15 cellular contexts compared by ENCODE assay signal in genomic region chr7:33805630-33806233, GRCh38.
DNase-seq lines count a peak whose midpoint lies in the region; ATAC-seq, FAIRE-seq and TF ChIP-seq lines count a peak whose summit lies in the region.
"Had no signal": no experiment of that assay in that cellular context is flagged by ENCODE, and none has a peak within 500 bp of the region (broad histone marks: within the 10 kb centered on the region; RNA-seq: fewer than 3 reads in every experiment).

No MANE protein-coding gene starts in this region.

- no peak overlapping the region for H3K9ac ChIP-seq in liver (ENCODE audit: low read depth in 1 of 2, low read length in 2 of 2)
- H3K9ac ChIP-seq in HepG2 (ENCODE audit: insufficient read depth, low read depth, low read length) = no peak overlapping the region
- no peak overlapping the region for H3K9ac ChIP-seq in endodermal cell (ENCODE audit: extremely low read depth, low read length, poor library complexity, severe bottlenecking)

- no peaks in the 10 kb centered on the region for H3K4me1 ChIP-seq in liver (ENCODE audit: control insufficient read depth in 4 of 4, insufficient read depth in 4 of 4, low read length in 3 of 4)
- H3K4me1 ChIP-seq in HepG2 (ENCODE audit: insufficient read depth, low read length) = peaks cover 25% of the 10 kb centered on the region
- H3K4me1 ChIP-seq in endodermal cell (ENCODE audit: control insufficient read depth, insufficient read depth, low read length) = peaks cover 29% of the 10 kb centered on the region
- H3K4me1 ChIP-seq in aorta (ENCODE audit: control insufficient read depth in 1 of 2, insufficient read depth in 2 of 2, low read length in 2 of 2) = peaks cover 0 to 4% of the 10 kb centered on the region in 2 donors
- peaks cover 11% of the 10 kb centered on the region for H3K4me1 ChIP-seq in testis

- peak overlapping the region; percentile 27 for H3K27ac Mint-ChIP-seq in endodermal cell
- no peak overlapping the region for H3K27ac Mint-ChIP-seq in stimulated activated naive B cell treated with anti-CD40 and anti-IgM and Interleukin-4, amounts not matched to agents 10 μg/mL and 1 μg/mL and 100 μg/mL, for 72 hours
- H3K27ac Mint-ChIP-seq: activated naive CD8-positive, alpha-beta T cell treated with anti-CD3 and anti-CD28 coated beads, Interleukin-2, amount 10 ng/mL, durations not matched to agents 7 days and 5 days; naive B cell had no signal

- DNase-seq in HepG2 (ENCODE audit: low spot score) = no peak
- no peak for DNase-seq in endodermal cell
- no peak for DNase-seq in left lobe of liver (ENCODE audit: low spot score)
- DNase-seq in aorta = peak in 1 of 2 donors; percentile 45
- DNase-seq in testis = no peak
- DNase-seq in activated naive CD4-positive, alpha-beta T cell (lab: John Stamatoyannopoulos, UW) = no peak
- DNase-seq in stimulated activated naive B cell treated with anti-CD40 and anti-IgM and Interleukin-4, amounts not matched to agents 10 μg/mL and 1 μg/mL and 100 μg/mL, for 72 hours = no peak
- DNase-seq: activated CD8-positive, alpha-beta memory T cell treated with anti-CD3 and anti-CD28 coated beads for 24 hours; activated naive CD8-positive, alpha-beta T cell treated with anti-CD3 and anti-CD28 coated beads, Interleukin-2, amount 10 ng/mL, durations not matched to agents 7 days and 5 days; DND-41; naive B cell; NCI-H345; T1000; upper lobe of left lung had no signal

- H3K79me2 ChIP-seq in HepG2 (ENCODE audit: insufficient read depth, low read length) = no peaks in the 10 kb centered on the region

- no peaks in the 10 kb centered on the region for H3K27me3 Mint-ChIP-seq in endodermal cell (ENCODE audit: insufficient read depth)
- no peaks in the 10 kb centered on the region for H3K27me3 Mint-ChIP-seq in stimulated activated naive B cell treated with anti-CD40 and anti-IgM and Interleukin-4, amounts not matched to agents 10 μg/mL and 1 μg/mL and 100 μg/mL, for 72 hours
- H3K27me3 Mint-ChIP-seq: activated naive CD8-positive, alpha-beta T cell treated with anti-CD3 and anti-CD28 coated beads, Interleukin-2, amount 10 ng/mL, durations not matched to agents 7 days and 5 days; naive B cell had no signal

- intact Hi-C loops in HepG2 (cut with micrococcal nuclease; ENCODE audit: unreplicated experiment) = no loop called here
- intact Hi-C loops in aorta (cut with DNase I) = no loop called here
- intact Hi-C loops in testis (cut with DNase I; ENCODE audit: low total_unique reads) = no loop called here

- no peaks in the 10 kb centered on the region for H4K20me1 ChIP-seq in HepG2 (ENCODE audit: insufficient read depth, low read length)

- H3K9me3 Mint-ChIP-seq in endodermal cell = no peaks in the 10 kb centered on the region
- H3K9me3 Mint-ChIP-seq in stimulated activated naive B cell treated with anti-CD40 and anti-IgM and Interleukin-4, amounts not matched to agents 10 μg/mL and 1 μg/mL and 100 μg/mL, for 72 hours = peaks cover 2 to 3% of the 10 kb centered on the region in 2 donors
- H3K9me3 Mint-ChIP-seq: activated naive CD8-positive, alpha-beta T cell treated with anti-CD3 and anti-CD28 coated beads, Interleukin-2, amount 10 ng/mL, durations not matched to agents 7 days and 5 days had no signal

- no peak overlapping the region for H3K4me2 ChIP-seq in HepG2 (ENCODE audit: low read depth, low read length)

- CTCF ChIA-PET in HepG2 (lab: Yijun Ruan, JAX; ENCODE audit: low intra/inter-chr PET ratio, low total read pairs) = no interaction called here

- H3K4me3 ChIP-seq in liver (ENCODE audit: low read depth in 1 of 3, low read length in 3 of 3) (no peak overlapping the region), HepG2 (replicated peaks in 1 of 3; ENCODE audit: insufficient read depth in 1 of 3, low read depth in 2 of 3, low read length in 3 of 3) (no peak overlapping the region), endodermal cell (ENCODE audit: low read length) (no peak overlapping the region), aorta (ENCODE audit: low read length in 2 of 2) (no peak overlapping the region), testis (no peak overlapping the region)
- H3K4me3 ChIP-seq: upper lobe of left lung had no signal

- 74% methylated on average over 7 of the region's 7 CpGs for WGBS in liver
- WGBS in HepG2 (ENCODE audit: low lambda C conversion rate) = 64% methylated on average over 7 of the region's 7 CpGs
- WGBS in endodermal cell (ENCODE audit: insufficient coverage in 1 of 2, insufficient read length in 1 of 2), 2 experiments = 88 to 90% methylated on average over 6 to 7 of the region's 7 CpGs
- WGBS in aorta, 2 donors = 19 to 21% methylated on average over 7 of the region's 7 CpGs
- 42 to 59% methylated on average over 7 of the region's 7 CpGs for WGBS in testis, 2 donors

- in situ Hi-C loops in HepG2 (cut with HindIII; ENCODE audit: extremely low pct_ligation_motif_present, low pct_unique_long_range_greater_than_20kb) = no loop called here

- POLR2A ChIA-PET in HepG2 (lab: Yijun Ruan, JAX) = no interaction called here

- no peak overlapping the region for H3K4me3 Mint-ChIP-seq in endodermal cell
- no peak overlapping the region for H3K4me3 Mint-ChIP-seq in stimulated activated naive B cell treated with anti-CD40 and anti-IgM and Interleukin-4, amounts not matched to agents 10 μg/mL and 1 μg/mL and 100 μg/mL, for 72 hours
- H3K4me3 Mint-ChIP-seq: activated naive CD8-positive, alpha-beta T cell treated with anti-CD3 and anti-CD28 coated beads, Interleukin-2, amount 10 ng/mL, durations not matched to agents 7 days and 5 days; naive B cell had no signal

- no peaks in the 10 kb centered on the region for H3K27me3 ChIP-seq in liver (ENCODE audit: control insufficient read depth in 4 of 4, insufficient read depth in 4 of 4, low read length in 3 of 4)
- H3K27me3 ChIP-seq in HepG2 (ENCODE audit: control insufficient read depth in 1 of 2, insufficient read depth in 2 of 2, low read length in 2 of 2) = no peaks in the 10 kb centered on the region
- no peaks in the 10 kb centered on the region for H3K27me3 ChIP-seq in endodermal cell (ENCODE audit: control insufficient read depth, insufficient read depth, low read length, poor library complexity, severe bottlenecking)
- no peaks in the 10 kb centered on the region for H3K27me3 ChIP-seq in aorta (ENCODE audit: control insufficient read depth in 1 of 2, insufficient read depth in 2 of 2, low read length in 1 of 2)
- no peaks in the 10 kb centered on the region for H3K27me3 ChIP-seq in testis
- H3K27me3 ChIP-seq: upper lobe of left lung had no signal

- TF ChIP-seq CTCF in liver (IDR thresholded peaks at IDR 0.05; ENCODE audit: low read depth, low read length, missing input control) = no peak
- TF ChIP-seq CTCF in HepG2 (CRISPR knock-in tag; IDR thresholded peaks at IDR 0.05) = no peak
- no peak for TF ChIP-seq CTCF in endodermal cell (conservative IDR thresholded peaks at IDR 0.05)
- TF ChIP-seq CTCF in testis (IDR thresholded peaks at IDR 0.05) = no peak

- H3K9me3 ChIP-seq in liver (ENCODE audit: control insufficient read depth in 4 of 4, low read length in 3 of 4) (no peaks in the 10 kb centered on the region), HepG2 (ENCODE audit: low read length) (no peaks in the 10 kb centered on the region), endodermal cell (ENCODE audit: control insufficient read depth, low read length) (no peaks in the 10 kb centered on the region), aorta (ENCODE audit: control insufficient read depth, low read length) (no peaks in the 10 kb centered on the region), testis (no peaks in the 10 kb centered on the region)
- H3K9me3 ChIP-seq: upper lobe of left lung had no signal

- H3K4me1 Mint-ChIP-seq in endodermal cell = peaks cover 59% of the 10 kb centered on the region
- H3K4me1 Mint-ChIP-seq in stimulated activated naive B cell treated with anti-CD40 and anti-IgM and Interleukin-4, amounts not matched to agents 10 μg/mL and 1 μg/mL and 100 μg/mL, for 72 hours = no peaks in the 10 kb centered on the region
- H3K4me1 Mint-ChIP-seq: activated naive CD8-positive, alpha-beta T cell treated with anti-CD3 and anti-CD28 coated beads, Interleukin-2, amount 10 ng/mL, durations not matched to agents 7 days and 5 days; naive B cell had no signal

- H3K36me3 ChIP-seq in liver (ENCODE audit: control insufficient read depth in 4 of 4, insufficient read depth in 3 of 4, low read depth in 1 of 4, low read length in 3 of 4) (no peaks in the 10 kb centered on the region), HepG2 (replicated peaks in 1 of 2; ENCODE audit: control insufficient read depth in 1 of 2, insufficient read depth in 2 of 2, low read length in 2 of 2) (no peaks in the 10 kb centered on the region), endodermal cell (ENCODE audit: control insufficient read depth, insufficient read depth, low read length) (no peaks in the 10 kb centered on the region), aorta (ENCODE audit: control insufficient read depth in 1 of 2, insufficient read depth in 2 of 2, low read length in 1 of 2) (no peaks in the 10 kb centered on the region), testis (ENCODE audit: low read depth, missing control alignments) (no peaks in the 10 kb centered on the region)
- H3K36me3 ChIP-seq: upper lobe of left lung had no signal

- H3K27ac ChIP-seq in liver (ENCODE audit: low read depth in 1 of 2, low read length in 2 of 2) (peak overlapping the region in 1 of 2 donors; percentile 13), HepG2 (ENCODE audit: extremely low read length, insufficient read depth, low read length) (no peak overlapping the region), endodermal cell (ENCODE audit: low read depth, low read length) (no peak overlapping the region), aorta (ENCODE audit: low read depth in 1 of 2, low read length in 2 of 2) (no peak overlapping the region), testis (no peak overlapping the region)

- ATAC-seq in HepG2 (no peak), left lobe of liver (peak; percentile 44), aorta (ENCODE audit: low FRiP score) (peak; percentile 82)
- no peak for ATAC-seq in stimulated activated naive B cell treated with anti-CD40 and anti-IgM and Interleukin-4, amounts not matched to agents 10 μg/mL and 1 μg/mL and 100 μg/mL, for 72 hours (replicated peaks)

- no TSS peak for BruUV-seq in HepG2 (replicated peaks; lab: Mats Ljungman, UMichigan)

- no peak for FAIRE-seq in HepG2 (lab: Jason Lieb, UNC)

- TF ChIP-seq POLR2A in HepG2 (IDR thresholded peaks at IDR 0.05; ENCODE audit: insufficient read depth in 1 of 2, low read depth in 2 of 2, low read length in 2 of 2) (no peak), testis (IDR thresholded peaks at IDR 0.05) (no peak)

- no peak overlapping the region for H2AFZ ChIP-seq in HepG2 (ENCODE audit: low read length)

- TF ChIP-seq EP300 in HepG2 (IDR thresholded peaks at IDR 0.05; ENCODE audit: low read depth in 2 of 2, low read length in 2 of 2) (no peak), HepG2 (CRISPR knock-in tag; IDR thresholded peaks at IDR 0.05; ENCODE audit: borderline replicate concordance) (no peak)

- H3K36me3 Mint-ChIP-seq in endodermal cell (ENCODE audit: low read depth) = no peaks in the 10 kb centered on the region
- no peaks in the 10 kb centered on the region for H3K36me3 Mint-ChIP-seq in stimulated activated naive B cell treated with anti-CD40 and anti-IgM and Interleukin-4, amounts not matched to agents 10 μg/mL and 1 μg/mL and 100 μg/mL, for 72 hours
- H3K36me3 Mint-ChIP-seq: activated naive CD8-positive, alpha-beta T cell treated with anti-CD3 and anti-CD28 coated beads, Interleukin-2, amount 10 ng/mL, durations not matched to agents 7 days and 5 days; naive B cell had no signal

- TF ChIP-seq RAD21 in liver (IDR thresholded peaks at IDR 0.05) (peak in 1 of 2 donors; percentile 30), HepG2 (CRISPR knock-in tag; IDR thresholded peaks at IDR 0.05) (no peak)

Comparison
In these comparisons a context has a peak if more than half of its experiments do, and no peak if none do; other contexts are left out.
1. ATAC-seq: peak in left lobe of liver (single experiment) and aorta (single experiment); none in HepG2 (single experiment) and stimulated activated naive B cell treated with anti-CD40 and anti-IgM and Interleukin-4, amounts not matched to agents 10 μg/mL and 1 μg/mL and 100 μg/mL, for 72 hours (0 of 2).